ENCODE assay signal across 15 cellular contexts in the genomic region with DNA sequence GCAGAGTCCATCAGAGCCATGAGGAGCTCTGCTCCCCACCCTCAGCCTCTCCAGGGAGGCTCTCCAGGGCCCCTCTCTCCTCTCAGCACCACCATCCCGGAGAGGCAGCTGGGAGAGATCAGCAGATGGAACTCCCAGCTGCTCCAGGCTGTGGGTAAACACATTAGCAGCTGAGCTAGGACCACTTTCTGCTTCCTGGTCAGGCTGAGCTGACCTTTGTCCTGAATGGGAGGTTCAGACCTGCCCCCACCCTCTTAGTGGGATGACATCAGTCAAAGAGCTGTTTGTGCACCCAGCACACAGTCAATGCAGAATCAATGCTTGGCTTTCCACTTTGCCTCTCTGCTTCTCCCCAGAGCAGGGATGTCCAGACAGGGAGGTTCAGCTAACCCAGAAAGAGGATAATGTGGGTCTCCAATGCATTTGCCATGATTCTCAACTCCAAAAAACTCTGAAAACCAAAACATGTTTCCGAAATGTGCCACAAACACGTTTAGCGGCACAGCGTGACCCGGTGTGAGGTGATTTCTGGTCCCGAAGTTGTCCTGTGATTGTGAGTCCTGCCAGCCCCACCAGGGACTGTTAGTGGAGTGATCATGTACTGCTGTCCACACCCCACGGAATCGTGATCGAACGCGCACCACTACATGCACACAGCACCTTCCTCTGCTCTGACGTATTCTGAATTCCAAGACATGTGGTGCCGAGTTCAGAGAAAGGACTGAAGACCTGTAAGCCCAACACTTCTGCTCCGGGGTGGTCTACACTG.
A peak's percentile ranks its signal among the peaks of the same experiment; 100 is the strongest.
DNase-seq lines count a peak whose midpoint lies in the region; ATAC-seq and TF ChIP-seq lines count a peak whose summit lies in the region.
"Had no signal": no experiment of that assay in that cellular context is flagged by ENCODE, and none has a peak within 500 bp of the region (broad histone marks: within the 10 kb centered on the region; RNA-seq: fewer than 3 reads in every experiment).

No MANE protein-coding gene starts in this region.

- peak overlapping the region; percentile 47 to 55 for H3K9ac ChIP-seq in duodenal mucosa (ENCODE audit: low read depth in 1 of 2, low read length in 2 of 2)

- H3K9me3 ChIP-seq in duodenal mucosa (ENCODE audit: control insufficient read depth in 1 of 2, low read length in 2 of 2), result no peaks in the 10 kb centered on the region
- H3K9me3 ChIP-seq: BE2C had no signal

- no peak for TF ChIP-seq POLR2A in GM18505 (IDR thresholded peaks at IDR 0.05; ENCODE audit: borderline replicate concordance, extremely low read depth, insufficient read depth, insufficient read length)

- H3K4me1 Mint-ChIP-seq in nephron, result peaks cover 5% of the 10 kb centered on the region

- no peaks in the 10 kb centered on the region for H3K27me3 ChIP-seq in duodenal mucosa (ENCODE audit: control insufficient read depth in 1 of 2, insufficient read depth in 2 of 2, low read length in 2 of 2)

- H3K27me3 Mint-ChIP-seq in nephron (ENCODE audit: low read depth), result peaks cover 28% of the 10 kb centered on the region

- H3K36me3 Mint-ChIP-seq in nephron (ENCODE audit: low read depth), result no peaks in the 10 kb centered on the region

- no peaks in the 10 kb centered on the region for H3K36me3 ChIP-seq in duodenal mucosa (ENCODE audit: control insufficient read depth in 1 of 2, insufficient read depth in 2 of 2, low read length in 2 of 2)
- H3K36me3 ChIP-seq: BE2C had no signal

- H3K4me1 ChIP-seq in duodenal mucosa (ENCODE audit: control insufficient read depth in 1 of 2, insufficient read depth in 2 of 2, low read length in 2 of 2), result peaks cover 13 to 15% of the 10 kb centered on the region in 2 donors
- H3K4me1 ChIP-seq: BE2C had no signal

- DNase-seq in DMS 273 (lab: John Stamatoyannopoulos, UW; ENCODE audit: unreplicated experiment) (peak; percentile 82), NCI-H510A (lab: John Stamatoyannopoulos, UW) (peak; percentile 91), T-helper 2 cell (no peak)
- DNase-seq: activated CD4-positive, alpha-beta T cell treated with anti-CD3 and anti-CD28 coated beads for 36 hours; activated effector memory CD4-positive, alpha-beta T cell treated with Interleukin-2 at 50 U/mL for 16 hours; BE2C; NCI-H187 had no signal

- peak overlapping the region in 2 of 3 experiments; percentile 23 to 24 for H3K27ac Mint-ChIP-seq in nephron
- H3K27ac Mint-ChIP-seq: activated CD4-positive, alpha-beta T cell treated with anti-CD3 and anti-CD28 coated beads for 36 hours had no signal

- H3K27ac ChIP-seq in duodenal mucosa (ENCODE audit: low read depth, low read length), result no peak overlapping the region
- H3K27ac ChIP-seq: HL-60, SK-N-MC had no signal

- ATAC-seq in GM18505 (IDR thresholded peaks at IDR 0.05; ENCODE audit: unreplicated experiment) (no peak), GM18858 (IDR thresholded peaks at IDR 0.05; ENCODE audit: unreplicated experiment) (no peak), GM21367 (IDR thresholded peaks at IDR 0.05; ENCODE audit: unreplicated experiment) (no peak)
- ATAC-seq: activated CD4-positive, alpha-beta T cell treated with anti-CD3 and anti-CD28 coated beads for 36 hours had no signal

- H3K9me3 Mint-ChIP-seq in nephron, result no peaks in the 10 kb centered on the region
- H3K9me3 Mint-ChIP-seq: central memory CD8-positive, alpha-beta T cell had no signal

- no peak overlapping the region for H3K4me3 Mint-ChIP-seq in nephron
- H3K4me3 Mint-ChIP-seq: activated CD4-positive, alpha-beta T cell treated with anti-CD3 and anti-CD28 coated beads for 36 hours; central memory CD8-positive, alpha-beta T cell had no signal

- H3K4me3 ChIP-seq in duodenal mucosa (ENCODE audit: low read depth in 1 of 2, low read length in 2 of 2), result peak overlapping the region; percentile 4 to 23
- H3K4me3 ChIP-seq: SK-N-MC had no signal

- TF ChIP-seq CTCF in nephron (IDR thresholded peaks at IDR 0.05; ENCODE audit: unreplicated experiment in 3 of 3), result no peak

Comparison
In these comparisons a context has a peak if more than half of its experiments do, and no peak if none do; other contexts are left out.
1. DNase-seq: peak in DMS 273 (single experiment) and NCI-H510A (single experiment); none in T-helper 2 cell (0 of 5).